In the genomic region with DNA sequence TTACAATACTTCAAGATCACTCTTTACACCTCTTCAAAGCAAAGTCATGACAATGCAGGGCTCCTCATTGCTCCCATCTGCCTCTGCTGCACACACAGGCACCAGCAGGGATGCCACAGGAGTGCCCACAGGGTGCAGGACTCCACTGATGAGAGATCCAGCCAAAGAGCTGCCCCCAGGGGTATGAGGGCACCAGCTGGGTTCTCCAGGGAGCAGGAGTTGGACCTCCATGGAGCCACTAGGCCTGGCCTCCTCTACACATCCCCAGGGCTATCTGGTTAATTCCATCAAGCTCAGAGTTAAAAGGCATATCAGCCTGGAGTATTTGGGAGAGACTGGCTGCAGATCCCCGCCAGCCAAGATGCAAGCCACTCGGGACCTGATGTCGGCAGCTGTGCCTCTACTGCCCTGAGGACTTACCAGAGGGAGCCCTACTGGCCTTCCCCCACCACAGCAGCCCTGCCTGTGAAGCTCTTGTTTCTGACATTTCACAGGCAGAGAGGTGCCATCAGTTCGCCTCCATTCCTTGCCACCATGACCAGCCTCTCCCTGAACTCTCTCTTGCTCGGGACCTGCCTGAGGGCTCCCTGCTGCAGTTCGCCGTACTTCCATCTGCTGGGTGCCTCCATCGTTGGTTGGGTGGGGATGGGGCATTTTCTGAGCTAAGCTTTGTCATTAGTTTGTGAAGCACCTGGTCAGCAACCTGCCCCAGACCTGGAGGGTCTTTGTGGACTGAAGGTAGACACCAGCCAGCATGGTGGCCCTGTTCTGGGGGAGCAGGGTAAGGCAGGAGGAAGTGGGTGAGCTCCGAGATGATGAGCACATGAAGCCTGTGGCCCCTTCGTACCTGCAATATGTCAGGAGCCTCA, we compare ENCODE assay signal across 10 cellular contexts. TPM values are rescaled to one million over a fixed set of nuclear protein-coding genes. Genes with fewer than 3 reads are reported as not detected.
DNase-seq lines count a peak whose midpoint lies in the region; ATAC-seq and TF ChIP-seq lines count a peak whose summit lies in the region.
"Had no signal": no experiment of that assay in that cellular context is flagged by ENCODE, and none has a peak within 500 bp of the region (broad histone marks: within the 10 kb centered on the region; RNA-seq: fewer than 3 reads in every experiment).

No MANE protein-coding gene starts in this region.

- H2AFZ ChIP-seq in ACC112 (ENCODE audit: low read length, unreplicated experiment) (no peak overlapping the region), neural progenitor cell (replicated peaks) (no peak overlapping the region)

- TF ChIP-seq CTCF in HFFc6 (IDR thresholded peaks at IDR 0.05) (no peak), neural progenitor cell (IDR thresholded peaks at IDR 0.05) (no peak)

- H3K79me2 ChIP-seq in ACC112 (ENCODE audit: control insufficient read depth, insufficient read depth, low read length, unreplicated experiment) (no peaks in the 10 kb centered on the region), neural progenitor cell (ENCODE audit: low read depth) (no peaks in the 10 kb centered on the region)

- peaks cover 52% of the 10 kb centered on the region for H3F3A ChIP-seq in neural progenitor cell (ENCODE audit: low read depth)

- no peaks in the 10 kb centered on the region for H3K9me3 Mint-ChIP-seq in HFFc6
- no peaks in the 10 kb centered on the region for H3K9me3 Mint-ChIP-seq in dendritic cell treated with granulocyte-macrophage colony-stimulating factor and Interleukin-4, amounts not matched to agents 40 ng/mL and 50 ng/mL, for 4 days
- H3K9me3 Mint-ChIP-seq in neural progenitor cell = no peaks in the 10 kb centered on the region

- no peak overlapping the region for H3K4me2 ChIP-seq in neural progenitor cell

- H3K4me3 Mint-ChIP-seq in HFFc6 (no peak overlapping the region; the same call in 1 of the 2 replicates), neural progenitor cell (peak overlapping the region; percentile 0)
- H3K4me3 Mint-ChIP-seq in dendritic cell treated with granulocyte-macrophage colony-stimulating factor and Interleukin-4, amounts not matched to agents 40 ng/mL and 50 ng/mL, for 4 days = no peak overlapping the region

- peaks cover 2% of the 10 kb centered on the region for H3K27me3 Mint-ChIP-seq in HFFc6 (ENCODE audit: insufficient read depth)
- no peaks in the 10 kb centered on the region for H3K27me3 Mint-ChIP-seq in dendritic cell treated with granulocyte-macrophage colony-stimulating factor and Interleukin-4, amounts not matched to agents 40 ng/mL and 50 ng/mL, for 4 days
- peaks cover 16% of the 10 kb centered on the region for H3K27me3 Mint-ChIP-seq in neural progenitor cell (ENCODE audit: insufficient read depth, low read depth)

- H3K4me3 ChIP-seq in ACC112 (ENCODE audit: low read depth, low read length) (no peak overlapping the region), neural progenitor cell (no peak overlapping the region)

- H3K27ac ChIP-seq in ACC112 (ENCODE audit: low read depth, low read length) (peak overlapping the region; percentile 86), neural progenitor cell (no peak overlapping the region)

- H3K36me3 ChIP-seq in ACC112 (ENCODE audit: insufficient read depth, low read length) = no peaks in the 10 kb centered on the region
- H3K36me3 ChIP-seq in neural progenitor cell = no peaks in the 10 kb centered on the region

- H3K4me1 ChIP-seq in ACC112 (ENCODE audit: control insufficient read depth, insufficient read depth, low read length, unreplicated experiment) = peaks cover 84% of the 10 kb centered on the region
- peaks cover 61% of the 10 kb centered on the region for H3K4me1 ChIP-seq in neural progenitor cell

- no peaks in the 10 kb centered on the region for H3K9me3 ChIP-seq in neural progenitor cell (ENCODE audit: low read depth)

- no peak for DNase-seq in HFFc6
- DNase-seq in neural progenitor cell (ENCODE audit: low spot score) = no peak
- no peak for DNase-seq in anterior cingulate cortex (lab: John Stamatoyannopoulos, UW)
- DNase-seq in mesenteric fat pad (ENCODE audit: low spot score) = no peak
- no peak for DNase-seq in GM19240 (ENCODE audit: insufficient read length, low spot score)
- DNase-seq: NCI-H69 had no signal

- ATAC-seq in GM18517 (IDR thresholded peaks at IDR 0.05; ENCODE audit: unreplicated experiment) = no peak
- ATAC-seq: left colon had no signal

- no peaks in the 10 kb centered on the region for H3K27me3 ChIP-seq in ACC112 (ENCODE audit: insufficient read depth, low read length)
- no peaks in the 10 kb centered on the region for H3K27me3 ChIP-seq in neural progenitor cell

- no peak overlapping the region for H3K9ac ChIP-seq in neural progenitor cell

- no peaks in the 10 kb centered on the region for H4K20me1 ChIP-seq in neural progenitor cell (ENCODE audit: low read depth)

- H3K4me1 Mint-ChIP-seq in HFFc6 (ENCODE audit: low read depth) (peaks cover 93% of the 10 kb centered on the region), neural progenitor cell (peaks cover 73% of the 10 kb centered on the region)
- H3K4me1 Mint-ChIP-seq in dendritic cell treated with granulocyte-macrophage colony-stimulating factor and Interleukin-4, amounts not matched to agents 40 ng/mL and 50 ng/mL, for 4 days (ENCODE audit: low read depth) = peaks cover 75% of the 10 kb centered on the region

- H3K36me3 Mint-ChIP-seq in HFFc6 (ENCODE audit: low read depth) = no peaks in the 10 kb centered on the region
- peaks cover 55% of the 10 kb centered on the region for H3K36me3 Mint-ChIP-seq in dendritic cell treated with granulocyte-macrophage colony-stimulating factor and Interleukin-4, amounts not matched to agents 40 ng/mL and 50 ng/mL, for 4 days (ENCODE audit: low read depth)
- H3K36me3 Mint-ChIP-seq in neural progenitor cell = peaks cover 12% of the 10 kb centered on the region

- intact Hi-C loops in dendritic cell treated with granulocyte-macrophage colony-stimulating factor and Interleukin-4, amounts not matched to agents 40 ng/mL and 50 ng/mL, for 4 days (cut with micrococcal nuclease) = no loop called here

- H3K27ac Mint-ChIP-seq in HFFc6 = peak overlapping the region; percentile 96
- H3K27ac Mint-ChIP-seq in dendritic cell treated with granulocyte-macrophage colony-stimulating factor and Interleukin-4, amounts not matched to agents 40 ng/mL and 50 ng/mL, for 4 days = peak overlapping the region; percentile 78
- peak overlapping the region; percentile 55 for H3K27ac Mint-ChIP-seq in neural progenitor cell

RNA-seq across cellular contexts. Expression of a gene that starts 12.5 kb away (rescaled TPM):
- total RNA-seq in HFFc6 (2021; fragmentation: NEBNext Ultra II Directional; extraction: Animal tissue kit (Norgen Biotek cat#: 25700)) = 100 to 1,000 TPM; 123 to 148 (median 135) TPM
- total RNA-seq in neural progenitor cell (ENCODE audit: low replicate concordance) (31.4 and 33.8 TPM in 2 replicates), mesenteric fat pad (146 TPM)
